ENCODE assay signal across 14 cellular contexts in genomic region chr18:25223899-25224607, GRCh38.
"Had no signal": no experiment of that assay in that cellular context is flagged by ENCODE, and none has a peak within 500 bp of the region (broad histone marks: within the 10 kb centered on the region; RNA-seq: fewer than 3 reads in every experiment).

No MANE protein-coding gene starts in this region.

- H3K27ac ChIP-seq: gastrocnemius medialis, right lobe of liver, WERI-Rb-1 had no signal

- H3K27me3 ChIP-seq: gastrocnemius medialis, right lobe of liver, spleen had no signal

- H3K4me3 ChIP-seq: gastrocnemius medialis, mucosa of descending colon, right lobe of liver, spleen had no signal

- ATAC-seq: activated CD8-positive, alpha-beta memory T cell treated with anti-CD3 and anti-CD28 coated beads, Interleukin-2, amount 10 ng/mL, durations not matched to agents 7 days and 5 days; left colon; mucosa of descending colon; naive thymus-derived CD8-positive, alpha-beta T cell; right lobe of liver; SK-N-SH treated with all-trans-retinoic acid at 6 μM for 48 hours had no signal

- H3K9me3 ChIP-seq: gastrocnemius medialis, mucosa of descending colon, right lobe of liver, spleen had no signal

- H3K36me3 ChIP-seq: gastrocnemius medialis, right lobe of liver, WERI-Rb-1 had no signal

- DNase-seq: activated CD4-positive, alpha-beta T cell treated with anti-CD3 and anti-CD28 coated beads, Interleukin-2, amount 50 U/mL, for 48 hours; activated CD8-positive, alpha-beta memory T cell treated with anti-CD3 and anti-CD28 coated beads, Interleukin-2, amount 10 ng/mL, durations not matched to agents 7 days and 5 days; activated naive CD4-positive, alpha-beta T cell treated with anti-CD3 and anti-CD28 coated beads, Interleukin-2, amount 10 ng/mL, durations not matched to agents 7 days and 5 days; activated T-cell treated with anti-CD3 and anti-CD28 coated beads, Interleukin-2, amount 50 U/mL, for 1 hour; gastrocnemius medialis; left colon; mammary epithelial cell; naive thymus-derived CD8-positive, alpha-beta T cell; posterior cingulate gyrus; spleen; WERI-Rb-1 had no signal

- H3K4me1 ChIP-seq: right lobe of liver had no signal
